1 cellular context compared by ENCODE assay signal in the genomic region with DNA sequence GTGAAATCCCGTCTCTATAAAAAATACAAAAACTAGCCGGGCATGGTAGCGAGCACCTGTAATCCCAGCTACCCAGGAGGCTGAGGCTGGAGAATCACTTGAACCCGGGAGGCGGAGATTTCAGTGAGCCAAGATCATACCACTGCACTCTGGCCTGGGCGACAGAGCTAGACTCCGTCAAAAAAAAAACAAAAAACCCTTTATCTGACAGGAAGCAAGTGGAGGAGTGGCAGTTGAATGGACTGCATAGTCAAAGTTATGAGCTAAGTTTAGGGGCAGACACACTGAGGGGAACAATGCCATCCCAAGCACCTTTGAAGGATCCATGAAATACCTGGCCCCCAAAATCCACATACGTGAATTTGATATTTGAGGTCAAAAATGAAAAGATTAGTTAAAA.
TF ChIP-seq lines count a peak whose summit lies in the region.

No MANE protein-coding gene starts in this region.

TF ChIP-seq in K562, 482 proteins besides CTCF, POLR2A, EP300 and RAD21:
- no peak for TF ChIP-seq SMAD2 (IDR thresholded peaks at IDR 0.05; ENCODE audit: low read depth, low read length)
- TF ChIP-seq CBFA2T3 (IDR thresholded peaks at IDR 0.05): 0 out of 2 replicates have a peak, but pooled peaks have one; percentile 23
- TF ChIP-seq CBX3 (IDR thresholded peaks at IDR 0.05; ENCODE audit: borderline replicate concordance in 1 of 2, low read length in 2 of 2): 0 out of 3 replicates have a peak, but pooled peaks of 1 of the 2 experiments have one; percentile 17
- TF ChIP-seq MBD2 (IDR thresholded peaks at IDR 0.05; ENCODE audit: borderline replicate concordance, low read depth): no peak
- peak; percentile 54; the same call in 1 of the 2 replicates for TF ChIP-seq ZNF384 (IDR thresholded peaks at IDR 0.05; ENCODE audit: low read depth, low read length)
- no peak for TF ChIP-seq XRCC5 (IDR thresholded peaks at IDR 0.05; ENCODE audit: low read depth, low read length)
- 0 out of 2 replicates have a peak, but pooled peaks have one; percentile 19 for TF ChIP-seq SMAD4 (CRISPR knock-in tag; conservative IDR thresholded peaks at IDR 0.05)
- TF ChIP-seq, protein P1, sequence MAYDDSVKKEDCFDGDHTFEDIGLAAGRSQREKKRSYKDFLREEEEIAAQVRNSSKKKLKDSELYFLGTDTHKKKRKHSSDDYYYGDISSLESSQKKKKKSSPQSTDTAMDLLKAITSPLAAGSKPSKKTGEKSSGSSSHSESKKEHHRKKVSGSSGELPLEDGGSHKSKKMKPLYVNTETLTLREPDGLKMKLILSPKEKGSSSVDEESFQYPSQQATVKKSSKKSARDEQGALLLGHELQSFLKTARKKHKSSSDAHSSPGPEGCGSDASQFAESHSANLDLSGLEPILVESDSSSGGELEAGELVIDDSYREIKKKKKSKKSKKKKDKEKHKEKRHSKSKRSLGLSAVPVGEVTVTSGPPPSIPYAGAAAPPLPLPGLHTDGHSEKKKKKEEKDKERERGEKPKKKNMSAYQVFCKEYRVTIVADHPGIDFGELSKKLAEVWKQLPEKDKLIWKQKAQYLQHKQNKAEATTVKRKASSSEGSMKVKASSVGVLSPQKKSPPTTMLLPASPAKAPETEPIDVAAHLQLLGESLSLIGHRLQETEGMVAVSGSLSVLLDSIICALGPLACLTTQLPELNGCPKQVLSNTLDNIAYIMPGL (CRISPR knock-in tag; IDR thresholded peaks at IDR 0.05): no peak
- no peak for TF ChIP-seq CBX1 (IDR thresholded peaks at IDR 0.05; ENCODE audit: low read depth)
- TF ChIP-seq ZNF551 (CRISPR knock-in tag; IDR thresholded peaks at IDR 0.05): no peak
- no peak for TF ChIP-seq NR3C1 (CRISPR knock-in tag; IDR thresholded peaks at IDR 0.05)
